ENCODE assay signal across 8 cellular contexts in the genomic region with DNA sequence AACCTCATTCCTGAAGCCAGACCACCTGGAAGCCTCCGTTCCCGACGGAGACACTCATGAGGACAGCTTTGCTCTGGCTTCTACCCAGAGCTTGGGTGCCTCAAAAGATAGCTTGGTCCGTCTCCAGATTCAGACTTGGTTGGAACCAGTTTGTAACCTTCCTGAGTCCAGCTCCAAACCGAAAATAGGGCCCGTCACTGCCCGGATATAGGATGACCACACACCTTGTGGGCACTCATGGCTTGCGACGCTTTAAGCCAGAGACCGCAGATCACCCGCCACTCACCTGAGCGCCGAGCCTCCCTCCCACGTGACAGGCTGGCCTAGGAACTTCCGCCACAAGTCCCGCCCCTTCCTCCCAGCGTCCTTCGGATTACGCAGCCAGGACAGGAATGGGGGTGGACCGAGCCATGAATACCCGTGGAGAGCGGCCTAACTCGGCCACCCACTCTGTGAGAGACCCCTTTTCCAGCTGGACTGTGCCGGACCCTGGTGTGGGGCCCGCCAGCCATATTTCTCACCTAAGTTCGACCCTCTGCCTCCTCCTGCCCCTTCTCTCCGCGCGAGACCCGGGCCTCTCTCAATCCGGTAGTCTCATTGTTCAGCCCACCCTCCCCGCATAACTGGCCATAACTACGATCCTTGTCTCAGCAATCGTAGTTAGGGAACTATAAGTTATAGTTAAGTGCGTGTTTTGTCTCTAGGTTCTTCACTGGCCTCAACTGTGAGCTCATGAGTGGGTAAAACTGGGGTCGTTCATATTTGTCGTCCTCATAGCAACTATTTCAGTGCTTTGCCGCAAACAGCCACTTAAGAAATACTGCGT. TPM values are rescaled to one million over a fixed set of nuclear protein-coding genes. Genes with fewer than 3 reads are reported as not detected.
DNase-seq lines count a peak whose midpoint lies in the region; ATAC-seq, FAIRE-seq and TF ChIP-seq lines count a peak whose summit lies in the region.

A gene with protein sequence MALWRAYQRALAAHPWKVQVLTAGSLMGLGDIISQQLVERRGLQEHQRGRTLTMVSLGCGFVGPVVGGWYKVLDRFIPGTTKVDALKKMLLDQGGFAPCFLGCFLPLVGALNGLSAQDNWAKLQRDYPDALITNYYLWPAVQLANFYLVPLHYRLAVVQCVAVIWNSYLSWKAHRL (minus strand): TSS at position 332 of the 826 bp plus-strand sequence. CDS start 580 bp downstream, outside the sequence.

- FAIRE-seq in endothelial cell of umbilical vein (lab: Jason Lieb, UNC) = peak; percentile 98

- H3K4me2 ChIP-seq in OCI-LY3 (ENCODE audit: low read length) = peak within 1 kb of the TSS; percentile 93
- peak within 1 kb of the TSS; percentile 96 for H3K4me2 ChIP-seq in endothelial cell of umbilical vein (ENCODE audit: insufficient read depth, low read length)

- intact Hi-C loops in endothelial cell of umbilical vein (cut with micrococcal nuclease) = loop anchor here (1.0 kb wide), 3 partner anchors 33 to 111 kb away; a partner anchor contains a TSS

- no peaks in the 10 kb centered on the region for H4K20me1 ChIP-seq in OCI-LY3 (ENCODE audit: insufficient read depth, low read length)
- no peaks in the 10 kb centered on the region for H4K20me1 ChIP-seq in endothelial cell of umbilical vein (replicated peaks; ENCODE audit: control insufficient read depth, extremely low read depth, insufficient read depth, low read length)

- H3K27ac ChIP-seq in HUES64 (ENCODE audit: low read depth, low read length) = peak within 1 kb of the TSS; percentile 88
- peak within 1 kb of the TSS; percentile 70 for H3K27ac ChIP-seq in OCI-LY3 (ENCODE audit: low read length)
- H3K27ac ChIP-seq in endothelial cell of umbilical vein (ENCODE audit: insufficient read depth, low read depth, low read length) = peak within 1 kb of the TSS; percentile 95

- CTCF ChIA-PET in endothelial cell of umbilical vein (lab: Charles Lee) = interaction anchor here (0.6 to 1.8 kb wide), 6 partner anchors 13 to 361 kb away, joined by 3 to 6 read pairs (median 4); a partner anchor contains a TSS

- peak within 1 kb of the TSS; percentile 85 for H3K4me3 ChIP-seq in HUES64 (ENCODE audit: low read length)
- H3K4me3 ChIP-seq in OCI-LY3 (ENCODE audit: low read length) = peak within 1 kb of the TSS; percentile 96
- peak within 1 kb of the TSS; percentile 70 to 91 (median 90) for H3K4me3 ChIP-seq in endothelial cell of umbilical vein (replicated peaks in 1 of 3; ENCODE audit: insufficient read depth in 1 of 3, low read depth in 1 of 3, low read length in 3 of 3)

- TF ChIP-seq CTCF in OCI-LY3 (IDR thresholded peaks at IDR 0.05; ENCODE audit: low read depth, low read length) (no peak), endothelial cell of umbilical vein (IDR thresholded peaks at IDR 0.05; ENCODE audit: extremely low read depth in 1 of 2, insufficient read depth in 1 of 2, low read depth in 1 of 2, low read length in 2 of 2) (no peak)

- 3% methylated on average over 39 of the region's 39 CpGs for WGBS in HUES64

- H2AFZ ChIP-seq in OCI-LY3 (ENCODE audit: low read depth, low read length) (peak within 1 kb of the TSS; percentile 76; the same call in 1 of the 2 replicates), endothelial cell of umbilical vein (ENCODE audit: low read depth, low read length) (peak within 1 kb of the TSS; percentile 58)

- POLR2A ChIA-PET in endothelial cell of umbilical vein (lab: Charles Lee) = interaction anchor here (1.0 to 1.3 kb wide), 2 partner anchors 9 to 34 kb away, joined by 3 to 4 read pairs; a partner anchor contains a TSS

- H3K79me2 ChIP-seq in OCI-LY3 (ENCODE audit: low read length) (peaks cover 29% of the 10 kb centered on the region), endothelial cell of umbilical vein (ENCODE audit: control insufficient read depth, insufficient read depth, low read length) (peaks cover 8% of the 10 kb centered on the region)

- dilution Hi-C loops in endothelial cell of umbilical vein (cut with MboI; ENCODE audit: extremely low pct_ligation_motif_present, low sequenced_read_pairs) = no loop called here

- TF ChIP-seq POLR2A in endothelial cell of umbilical vein (IDR thresholded peaks at IDR 0.05; ENCODE audit: low read depth, low read length) = peak; percentile 98

- DNase-seq in D341Med (ENCODE audit: low spot score) (peak; percentile 94), endothelial cell of umbilical vein (ENCODE audit: low read depth, low spot score) (peak; percentile 90), midbrain (lab: John Stamatoyannopoulos, UW) (peak; percentile 91)
- DNase-seq in activated CD8-positive, alpha-beta memory T cell treated with anti-CD3 and anti-CD28 coated beads, Interleukin-2, amount 50 U/mL, for 48 hours = peak; percentile 91
- peak; percentile 79 to 81 for DNase-seq in stimulated activated CD8-positive, alpha-beta memory T cell treated with anti-CD3 and anti-CD28 coated beads, Interleukin-15, amount 100 ng/mL, for 48 hours (ENCODE audit: low read depth in 2 of 2)

- BruUV-seq in endothelial cell of umbilical vein (replicated peaks; lab: Mats Ljungman, UMichigan) = TSS peak; percentile 96

- H3K9me1 ChIP-seq in endothelial cell of umbilical vein (replicated peaks; ENCODE audit: control insufficient read depth, extremely low read depth, insufficient read depth, low read length) = no peaks in the 10 kb centered on the region

- H3K9me3 ChIP-seq in HUES64 (ENCODE audit: insufficient read depth, low read depth, low read length) (no peaks in the 10 kb centered on the region), OCI-LY3 (ENCODE audit: insufficient read depth, low read length) (no peaks in the 10 kb centered on the region), endothelial cell of umbilical vein (replicated peaks; ENCODE audit: control insufficient read depth, insufficient read depth, low read length) (no peaks in the 10 kb centered on the region)

- peak within 1 kb of the TSS; percentile 99 for H3K9ac ChIP-seq in HUES64 (ENCODE audit: low read depth, low read length)
- peak within 1 kb of the TSS; percentile 98 for H3K9ac ChIP-seq in OCI-LY3 (ENCODE audit: low read length)
- peak within 1 kb of the TSS; percentile 96 for H3K9ac ChIP-seq in endothelial cell of umbilical vein (replicated peaks; ENCODE audit: extremely low read depth, insufficient read depth, low read length)

- ATAC-seq in GM21447 (IDR thresholded peaks at IDR 0.05; ENCODE audit: unreplicated experiment) = peak; percentile 91

- peaks cover 13% of the 10 kb centered on the region; the same call in 1 of the 2 replicates for H3K4me1 ChIP-seq in HUES64 (ENCODE audit: insufficient read depth, low read length)
- H3K4me1 ChIP-seq in OCI-LY3 (ENCODE audit: low read length) = peaks cover 14% of the 10 kb centered on the region
- H3K4me1 ChIP-seq in endothelial cell of umbilical vein (ENCODE audit: control insufficient read depth, extremely low read depth, insufficient read depth, low read length) = peaks cover 26% of the 10 kb centered on the region

- H3K36me3 ChIP-seq in HUES64 (ENCODE audit: insufficient read depth, low read length) (peaks cover 25% of the 10 kb centered on the region), OCI-LY3 (replicated peaks; ENCODE audit: low read depth, low read length) (peaks cover 20% of the 10 kb centered on the region), endothelial cell of umbilical vein (ENCODE audit: control insufficient read depth in 2 of 2, extremely low read depth in 1 of 2, insufficient read depth in 2 of 2, low read length in 2 of 2) (peaks cover 2 to 13% of the 10 kb centered on the region in 2 experiments)

- H3K27me3 ChIP-seq in HUES64 (ENCODE audit: insufficient read depth, low read length) = no peaks in the 10 kb centered on the region
- H3K27me3 ChIP-seq in OCI-LY3 (ENCODE audit: low read depth, low read length) = no peaks in the 10 kb centered on the region
- H3K27me3 ChIP-seq in endothelial cell of umbilical vein (ENCODE audit: control insufficient read depth in 2 of 2, insufficient read depth in 2 of 2, low read length in 2 of 2) = no peaks in the 10 kb centered on the region

TF ChIP-seq in endothelial cell of umbilical vein, 7 proteins besides CTCF, POLR2A, EP300 and RAD21:
- no peak for TF ChIP-seq FOS (IDR thresholded peaks at IDR 0.05; ENCODE audit: borderline replicate concordance, insufficient read depth, low read length)
- TF ChIP-seq POLR2AphosphoS5 (IDR thresholded peaks at IDR 0.05; ENCODE audit: insufficient read depth, low read depth, low read length) = peak; percentile 99
- TF ChIP-seq, protein P1, sequence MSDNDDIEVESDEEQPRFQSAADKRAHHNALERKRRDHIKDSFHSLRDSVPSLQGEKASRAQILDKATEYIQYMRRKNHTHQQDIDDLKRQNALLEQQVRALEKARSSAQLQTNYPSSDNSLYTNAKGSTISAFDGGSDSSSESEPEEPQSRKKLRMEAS (IDR thresholded peaks at IDR 0.05; ENCODE audit: insufficient read depth, insufficient read length) = peak; percentile 89
- no peak for TF ChIP-seq JUN (IDR thresholded peaks at IDR 0.05; ENCODE audit: borderline replicate concordance, insufficient read depth, insufficient read length, low read depth)
- no peak for TF ChIP-seq EZH2 (IDR thresholded peaks at IDR 0.05; ENCODE audit: borderline replicate concordance, low read depth, low read length, severe bottlenecking)
- TF ChIP-seq GATA2 (IDR thresholded peaks at IDR 0.05; ENCODE audit: insufficient read depth, insufficient read length, low read depth, low read length) = no peak
- TF ChIP-seq MYC (IDR thresholded peaks at IDR 0.05; ENCODE audit: low read depth, low read length) = peak; percentile 66

RNA-seq across cellular contexts. Expression of the gene that starts here (rescaled TPM):
- polyA plus RNA-seq in HUES64 (2013, experiment 1 of 2) = 47.6 TPM
- 61.4 TPM for polyA plus RNA-seq in HUES64 (2013, experiment 2 of 2)
- 66.5 and 74.7 TPM in 2 replicates for total RNA-seq in endothelial cell of umbilical vein
- polyA plus RNA-seq in endothelial cell of umbilical vein = 260 and 267 TPM in 2 replicates
- 157 and 195 TPM in 2 replicates for polyA plus RNA-seq in endothelial cell of umbilical vein (2011; cell fraction: cytosol; rRNA removed)
- 213 and 245 TPM in 2 replicates for polyA plus RNA-seq in endothelial cell of umbilical vein (2011; cell fraction: nucleus; rRNA removed)
- 125 and 130 TPM in 2 replicates for polyA plus RNA-seq in endothelial cell of umbilical vein (2012)
- polyA minus RNA-seq in endothelial cell of umbilical vein = 180 and 184 TPM in 2 replicates
- 52.8 TPM for polyA minus RNA-seq in endothelial cell of umbilical vein (2011; cell fraction: cytosol; rRNA and poly(A)+ RNA removed)
- 63.6 and 81.6 TPM in 2 replicates for polyA minus RNA-seq in endothelial cell of umbilical vein (2011; cell fraction: nucleus; rRNA and poly(A)+ RNA removed)

Comparison
In these comparisons a context has a peak if more than half of its experiments do, and no peak if none do; other contexts are left out.
1. Peak in every context shown above with its lines: DNase-seq, ATAC-seq, H3K4me3 ChIP-seq and H3K27ac ChIP-seq.